Comparison of ENCODE assay signal across 13 cellular contexts in the genomic region with DNA sequence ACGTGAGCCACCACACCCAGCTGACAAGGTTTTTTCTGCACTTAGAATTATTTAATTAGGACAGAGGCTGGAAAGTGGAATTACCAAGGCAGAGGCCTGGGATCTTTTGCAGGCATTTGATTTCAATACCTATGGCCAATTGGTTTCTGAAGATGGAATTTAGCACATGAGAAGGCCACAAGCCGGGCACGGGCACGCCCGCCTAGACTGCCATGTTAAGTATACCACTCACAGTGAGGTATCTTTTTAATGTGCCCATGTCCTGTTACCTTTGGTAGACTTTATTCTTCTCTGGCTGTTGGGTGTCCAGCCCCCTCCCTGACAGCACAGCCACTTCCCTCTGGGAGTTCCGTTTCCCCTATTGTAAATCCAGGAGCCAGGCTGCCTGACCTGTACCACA. TPM values are rescaled to one million over a fixed set of nuclear protein-coding genes. Genes with fewer than 3 reads are reported as not detected.
DNase-seq lines count a peak whose midpoint lies in the region; ATAC-seq and TF ChIP-seq lines count a peak whose summit lies in the region.
"Had no signal": no experiment of that assay in that cellular context is flagged by ENCODE, and none has a peak within 500 bp of the region (broad histone marks: within the 10 kb centered on the region; RNA-seq: fewer than 3 reads in every experiment).

No MANE protein-coding gene starts in this region.

- H3K4me1 Mint-ChIP-seq in activated naive CD4-positive, alpha-beta T cell treated with anti-CD3 and anti-CD28 coated beads for 36 hours (ENCODE audit: low read depth): peaks cover 80% of the 10 kb centered on the region
- H3K4me1 Mint-ChIP-seq in central memory CD8-positive, alpha-beta T cell: peaks cover 64% of the 10 kb centered on the region
- H3K4me1 Mint-ChIP-seq in stimulated activated naive CD8-positive, alpha-beta T cell treated with anti-CD3 and anti-CD28 coated beads, Interleukin-15, amount 100 ng/mL, for 72 hours: peaks cover 85% of the 10 kb centered on the region

- no peak for TF ChIP-seq POLR2A in gastrocnemius medialis (IDR thresholded peaks at IDR 0.05)

- intact Hi-C loops in activated naive CD4-positive, alpha-beta T cell treated with anti-CD3 and anti-CD28 coated beads for 36 hours (cut with micrococcal nuclease): no loop called here
- intact Hi-C loops in gastrocnemius medialis (cut with DNase I; ENCODE audit: low total_unique reads): no loop called here

- 0 out of 2 replicates have a peak overlapping the region, but pooled peaks have one; percentile 36 for H3K27ac ChIP-seq in SK-N-MC
- no peak overlapping the region for H3K27ac ChIP-seq in gastrocnemius medialis
- H3K27ac ChIP-seq: breast epithelium, hepatocyte, pancreas had no signal

- H3K27ac Mint-ChIP-seq in activated naive CD4-positive, alpha-beta T cell treated with anti-CD3 and anti-CD28 coated beads for 36 hours: peak overlapping the region; percentile 99
- peak overlapping the region; percentile 75 for H3K27ac Mint-ChIP-seq in central memory CD8-positive, alpha-beta T cell (ENCODE audit: low read depth)
- H3K27ac Mint-ChIP-seq in stimulated activated naive CD8-positive, alpha-beta T cell treated with anti-CD3 and anti-CD28 coated beads, Interleukin-15, amount 100 ng/mL, for 72 hours: peak overlapping the region; percentile 93 to 96
- H3K27ac Mint-ChIP-seq: HFFc6 had no signal

- peaks cover 10 to 30% of the 10 kb centered on the region in 2 donors for H3K4me1 ChIP-seq in gastrocnemius medialis
- H3K4me1 ChIP-seq: pancreas had no signal

- no peak for ATAC-seq in central memory CD8-positive, alpha-beta T cell (replicated peaks; ENCODE audit: extremely low read depth, poor library complexity, severe bottlenecking)
- ATAC-seq in stimulated activated naive CD8-positive, alpha-beta T cell treated with anti-CD3 and anti-CD28 coated beads, Interleukin-15, amount 100 ng/mL, for 72 hours: no peak
- no peak for ATAC-seq in gastrocnemius medialis
- ATAC-seq: pancreas had no signal

- H3K9ac ChIP-seq in SK-N-MC (ENCODE audit: insufficient read length): no peak overlapping the region

- CTCF ChIA-PET in activated naive CD4-positive, alpha-beta T cell treated with anti-CD3 and anti-CD28 coated beads for 36 hours (lab: Charles Lee): interaction anchor here (0.6 to 0.9 kb wide), 2 partner anchors 32 to 69 kb away, joined by 3 to 5 read pairs; no protein-coding TSS in a partner anchor

- no peaks in the 10 kb centered on the region for H3K27me3 Mint-ChIP-seq in activated naive CD4-positive, alpha-beta T cell treated with anti-CD3 and anti-CD28 coated beads for 36 hours (ENCODE audit: low read depth)
- no peaks in the 10 kb centered on the region for H3K27me3 Mint-ChIP-seq in central memory CD8-positive, alpha-beta T cell
- H3K27me3 Mint-ChIP-seq in stimulated activated naive CD8-positive, alpha-beta T cell treated with anti-CD3 and anti-CD28 coated beads, Interleukin-15, amount 100 ng/mL, for 72 hours: no peaks in the 10 kb centered on the region

- H3K27me3 ChIP-seq in gastrocnemius medialis: no peaks in the 10 kb centered on the region
- H3K27me3 ChIP-seq: breast epithelium, hepatocyte, pancreas had no signal

- H3K36me3 ChIP-seq in SK-N-MC (ENCODE audit: insufficient read depth, low read length) (no peaks in the 10 kb centered on the region), gastrocnemius medialis (no peaks in the 10 kb centered on the region)
- H3K36me3 ChIP-seq: breast epithelium, pancreas had no signal

- no peaks in the 10 kb centered on the region for H3K9me3 Mint-ChIP-seq in activated naive CD4-positive, alpha-beta T cell treated with anti-CD3 and anti-CD28 coated beads for 36 hours
- H3K9me3 Mint-ChIP-seq in central memory CD8-positive, alpha-beta T cell: no peaks in the 10 kb centered on the region
- no peaks in the 10 kb centered on the region for H3K9me3 Mint-ChIP-seq in stimulated activated naive CD8-positive, alpha-beta T cell treated with anti-CD3 and anti-CD28 coated beads, Interleukin-15, amount 100 ng/mL, for 72 hours
- H3K9me3 Mint-ChIP-seq: HFFc6 had no signal

- H3K4me3 ChIP-seq in SK-N-MC (no peak overlapping the region), gastrocnemius medialis (no peak overlapping the region)
- H3K4me3 ChIP-seq: breast epithelium, hepatocyte, pancreas had no signal

- DNase-seq in activated naive CD4-positive, alpha-beta T cell treated with anti-CD3 and anti-CD28 coated beads for 36 hours: no peak
- no peak for DNase-seq in activated naive CD4-positive, alpha-beta T cell treated with anti-CD3 and anti-CD28 coated beads, Interleukin-2, amount 50 U/mL, for 16 hours
- DNase-seq in SK-N-MC (ENCODE audit: low read depth, low spot score): no peak
- DNase-seq in central memory CD8-positive, alpha-beta T cell (ENCODE audit: low spot score in 2 of 2): no peak
- no peak for DNase-seq in stimulated activated naive CD8-positive, alpha-beta T cell treated with anti-CD3 and anti-CD28 coated beads, Interleukin-15, amount 100 ng/mL, for 72 hours
- DNase-seq in activated gamma-delta T cell (lab: John Stamatoyannopoulos, UW): no peak
- DNase-seq in DMS 273 treated with DMSO at 0.1 percent for 48 hours (lab: John Stamatoyannopoulos, UW): no peak
- no peak for DNase-seq in gastrocnemius medialis
- DNase-seq: HFFc6, pancreas, RPMI8226 had no signal

- peaks cover 38% of the 10 kb centered on the region for H3K36me3 Mint-ChIP-seq in activated naive CD4-positive, alpha-beta T cell treated with anti-CD3 and anti-CD28 coated beads for 36 hours (ENCODE audit: low read depth)
- peaks cover 41% of the 10 kb centered on the region for H3K36me3 Mint-ChIP-seq in central memory CD8-positive, alpha-beta T cell (ENCODE audit: insufficient read depth)

- in situ Hi-C loops in gastrocnemius medialis (cut with MboI; ENCODE audit: low sequenced_read_pairs in 4 of 4): no loop called here

- H3K9me3 ChIP-seq in SK-N-MC (ENCODE audit: low read depth, low read length): no peaks in the 10 kb centered on the region
- no peaks in the 10 kb centered on the region for H3K9me3 ChIP-seq in gastrocnemius medialis
- H3K9me3 ChIP-seq: breast epithelium, pancreas had no signal

- peak overlapping the region; percentile 69 for H3K4me3 Mint-ChIP-seq in activated naive CD4-positive, alpha-beta T cell treated with anti-CD3 and anti-CD28 coated beads for 36 hours
- peak overlapping the region; percentile 48 for H3K4me3 Mint-ChIP-seq in central memory CD8-positive, alpha-beta T cell
- peak overlapping the region; percentile 63 to 68 for H3K4me3 Mint-ChIP-seq in stimulated activated naive CD8-positive, alpha-beta T cell treated with anti-CD3 and anti-CD28 coated beads, Interleukin-15, amount 100 ng/mL, for 72 hours
- H3K4me3 Mint-ChIP-seq: HFFc6 had no signal

- TF ChIP-seq CTCF in gastrocnemius medialis (IDR thresholded peaks at IDR 0.05 in 4 of 5, conservative IDR thresholded peaks at IDR 0.05 in 1 of 5): no peak

RNA-seq across cellular contexts. Expression of a gene that starts 18.0 kb away (rescaled TPM):
- 10 to 100 TPM; 67.3 to 68.5 TPM for total RNA-seq in activated naive CD4-positive, alpha-beta T cell treated with anti-CD3 and anti-CD28 coated beads for 36 hours
- total RNA-seq in gastrocnemius medialis: 10 to 100 TPM; 16.3 to 49.2 (median 35.6) TPM
